ENCODE assay signal across 10 cellular contexts in the genomic region with DNA sequence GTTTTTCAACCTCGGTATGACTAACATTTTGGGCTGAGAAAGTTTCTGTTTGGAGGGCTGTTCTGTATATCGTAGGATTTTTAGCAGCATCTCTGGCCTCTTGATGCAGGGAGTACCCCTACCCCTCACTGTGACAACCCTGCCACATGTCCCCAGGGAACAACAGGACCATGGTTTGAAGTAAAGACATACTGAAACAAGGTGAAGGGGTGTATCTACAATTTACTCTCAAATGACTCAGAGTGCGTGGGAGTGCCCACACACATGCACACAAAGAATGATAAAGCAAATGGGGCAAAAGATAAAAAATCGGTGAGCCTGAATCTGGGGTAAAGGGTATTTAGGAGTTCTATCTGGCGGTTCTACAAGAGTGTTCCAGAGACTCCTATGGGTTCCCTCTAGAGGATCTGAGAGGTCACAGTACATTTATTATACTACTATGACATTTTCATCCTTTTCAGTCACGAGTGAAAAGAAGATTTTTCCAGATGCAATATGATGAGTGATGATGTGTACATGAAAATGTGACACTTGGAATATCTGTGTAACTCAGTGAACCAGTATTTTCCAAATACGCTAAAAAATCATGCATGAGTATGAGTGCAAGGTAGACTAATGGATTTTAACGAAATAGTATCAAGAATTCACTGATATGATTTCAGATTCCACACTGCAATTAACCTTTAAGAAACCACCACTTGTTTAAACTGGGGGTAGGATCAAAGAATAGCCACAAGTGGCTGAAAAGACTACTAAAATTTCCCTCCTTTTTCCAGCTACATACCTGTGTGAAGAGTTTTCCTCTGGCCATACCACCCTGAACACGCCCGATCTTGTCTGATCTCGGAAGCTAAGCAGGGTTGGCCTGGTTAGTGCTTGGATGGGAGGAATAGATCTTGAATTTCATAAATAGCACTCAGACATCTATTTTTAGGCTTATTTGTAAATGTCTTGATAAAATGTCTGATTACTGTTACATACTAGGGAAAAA. TPM values are rescaled to one million over a fixed set of nuclear protein-coding genes. Genes with fewer than 3 reads are reported as not detected.
DNase-seq lines count a peak whose midpoint lies in the region; ATAC-seq and TF ChIP-seq lines count a peak whose summit lies in the region.
"Had no signal": no experiment of that assay in that cellular context is flagged by ENCODE, and none has a peak within 500 bp of the region (broad histone marks: within the 10 kb centered on the region; RNA-seq: fewer than 3 reads in every experiment).

No MANE protein-coding gene starts in this region.

- H3K27ac ChIP-seq in VCaP (no peak overlapping the region), fibroblast of lung (ENCODE audit: insufficient read depth, low read length) (no peak overlapping the region), thyroid gland (no peak overlapping the region)
- H3K27ac ChIP-seq: A549 had no signal

- no peak overlapping the region for H3K9ac ChIP-seq in fibroblast of lung (ENCODE audit: insufficient read depth, low read length)

- H3K4me2 ChIP-seq in fibroblast of lung (ENCODE audit: extremely low read depth, insufficient read depth, low read length) = no peak overlapping the region
- H3K4me2 ChIP-seq: A549 had no signal

- H3K27ac Mint-ChIP-seq in stimulated activated effector memory CD8-positive, alpha-beta T cell treated with anti-CD3 and anti-CD28 coated beads, Interleukin-12 subunit alpha, Interleukin-12 subunit beta, amount 100 ng/mL, for 72 hours = peak overlapping the region; percentile 60

- H3K4me1 ChIP-seq in fibroblast of lung (ENCODE audit: control insufficient read depth, extremely low read depth, insufficient read depth, low read length) (no peaks in the 10 kb centered on the region), thyroid gland (peaks cover 10% of the 10 kb centered on the region in 2 donors)

- H3K36me3 ChIP-seq in fibroblast of lung (ENCODE audit: control insufficient read depth, insufficient read depth, low read length) (peaks cover 2% of the 10 kb centered on the region), thyroid gland (peaks cover 0 to 8% of the 10 kb centered on the region in 2 donors)

- DNase-seq in activated CD4-positive, alpha-beta T cell treated with anti-CD3 and anti-CD28 coated beads for 4 hours = peak; percentile 44 to 53
- no peak for DNase-seq in activated CD4-positive, alpha-beta T cell treated with anti-CD3 and anti-CD28 coated beads for 1 hour
- peak; percentile 4 to 71 for DNase-seq in fibroblast of lung (ENCODE audit: low read depth in 2 of 2)
- DNase-seq in stimulated activated effector memory CD8-positive, alpha-beta T cell treated with anti-CD3 and anti-CD28 coated beads, Interleukin-12 subunit alpha, Interleukin-12 subunit beta, amount 100 ng/mL, for 72 hours (ENCODE audit: low spot score in 2 of 2) = peak; percentile 28 to 59
- no peak for DNase-seq in thyroid gland
- DNase-seq: SIG-M5 had no signal

- H3K4me1 Mint-ChIP-seq in stimulated activated effector memory CD8-positive, alpha-beta T cell treated with anti-CD3 and anti-CD28 coated beads, Interleukin-12 subunit alpha, Interleukin-12 subunit beta, amount 100 ng/mL, for 72 hours = peaks cover 31% of the 10 kb centered on the region

- H3K36me3 Mint-ChIP-seq in stimulated activated effector memory CD8-positive, alpha-beta T cell treated with anti-CD3 and anti-CD28 coated beads, Interleukin-12 subunit alpha, Interleukin-12 subunit beta, amount 100 ng/mL, for 72 hours = peaks cover 86% of the 10 kb centered on the region

- no peaks in the 10 kb centered on the region for H3K9me3 ChIP-seq in fibroblast of lung (ENCODE audit: control insufficient read depth, insufficient read depth, low read depth, low read length)
- no peaks in the 10 kb centered on the region for H3K9me3 ChIP-seq in thyroid gland
- H3K9me3 ChIP-seq: A549 had no signal

- ATAC-seq in stimulated activated effector memory CD8-positive, alpha-beta T cell treated with anti-CD3 and anti-CD28 coated beads, Interleukin-12 subunit alpha, Interleukin-12 subunit beta, amount 100 ng/mL, for 72 hours = peak; percentile 95
- no peak for ATAC-seq in GM21390 (IDR thresholded peaks at IDR 0.05; ENCODE audit: unreplicated experiment)
- ATAC-seq in HG02852 (IDR thresholded peaks at IDR 0.05; ENCODE audit: unreplicated experiment) = no peak

- no peaks in the 10 kb centered on the region for H4K20me1 ChIP-seq in fibroblast of lung (ENCODE audit: control insufficient read depth, extremely low read depth, insufficient read depth, low read length)

- TF ChIP-seq POLR2A in thyroid gland (IDR thresholded peaks at IDR 0.05) = no peak

- H2AFZ ChIP-seq in fibroblast of lung (ENCODE audit: low read length) = no peak overlapping the region

- TF ChIP-seq CTCF in VCaP (conservative IDR thresholded peaks at IDR 0.05) = peak; percentile 14; the same call in 1 of the 2 replicates
- no peak for TF ChIP-seq CTCF in fibroblast of lung (conservative IDR thresholded peaks at IDR 0.05 in 1 of 2, IDR thresholded peaks at IDR 0.05 in 1 of 2; ENCODE audit: low read depth in 1 of 2, low read length in 2 of 2)
- TF ChIP-seq CTCF in thyroid gland (IDR thresholded peaks at IDR 0.05) = no peak

- no peaks in the 10 kb centered on the region for H3K9me3 Mint-ChIP-seq in stimulated activated effector memory CD8-positive, alpha-beta T cell treated with anti-CD3 and anti-CD28 coated beads, Interleukin-12 subunit alpha, Interleukin-12 subunit beta, amount 100 ng/mL, for 72 hours

- 88 to 92% methylated on average over 11 of the region's 11 CpGs for whole genome bisulfite sequencing in thyroid gland, 2 donors

- no peaks in the 10 kb centered on the region for H3K79me2 ChIP-seq in fibroblast of lung (ENCODE audit: control insufficient read depth, insufficient read depth, low read length)

- H3K4me3 ChIP-seq in fibroblast of lung (replicated peaks in 1 of 4; ENCODE audit: control extremely low read depth in 1 of 4, insufficient read depth in 1 of 4, low read depth in 3 of 4, low read length in 4 of 4) (no peak overlapping the region), thyroid gland (replicated peaks in 1 of 3) (no peak overlapping the region)
- H3K4me3 ChIP-seq: A549 had no signal

- H3K4me3 Mint-ChIP-seq in stimulated activated effector memory CD8-positive, alpha-beta T cell treated with anti-CD3 and anti-CD28 coated beads, Interleukin-12 subunit alpha, Interleukin-12 subunit beta, amount 100 ng/mL, for 72 hours = peak overlapping the region; percentile 25

- intact Hi-C loops in thyroid gland (cut with DNase I) = no loop called here

- H3K27me3 ChIP-seq in fibroblast of lung (ENCODE audit: control insufficient read depth, insufficient read depth, low read length) (no peaks in the 10 kb centered on the region), thyroid gland (no peaks in the 10 kb centered on the region)

RNA-seq across cellular contexts. Expression of gene YPEL1, which starts 56.3 kb away (rescaled TPM):
- 1.5 and 2.3 TPM in 2 replicates for total RNA-seq in fibroblast of lung
- polyA plus RNA-seq in fibroblast of lung = 0.36 and 0.51 TPM in 2 replicates
- polyA plus RNA-seq in fibroblast of lung (2012) = 0.49 and 0.89 TPM in 2 replicates
- 0.96 TPM in 1 of 2 replicates, not detected in the other for polyA minus RNA-seq in fibroblast of lung (ENCODE audit: low replicate concordance)
- total RNA-seq in thyroid gland = 1 to 10 TPM; 4.1 to 6.7 (median 5.4) TPM

Comparison
In these comparisons a context has a peak if more than half of its experiments do, and no peak if none do; other contexts are left out.
1. DNase-seq: peak in activated CD4-positive, alpha-beta T cell treated with anti-CD3 and anti-CD28 coated beads for 4 hours (2 of 2), fibroblast of lung (2 of 2) and stimulated activated effector memory CD8-positive, alpha-beta T cell treated with anti-CD3 and anti-CD28 coated beads, Interleukin-12 subunit alpha, Interleukin-12 subunit beta, amount 100 ng/mL, for 72 hours (2 of 2); none in activated CD4-positive, alpha-beta T cell treated with anti-CD3 and anti-CD28 coated beads for 1 hour (single experiment) and thyroid gland (0 of 2).